In the genomic region with DNA sequence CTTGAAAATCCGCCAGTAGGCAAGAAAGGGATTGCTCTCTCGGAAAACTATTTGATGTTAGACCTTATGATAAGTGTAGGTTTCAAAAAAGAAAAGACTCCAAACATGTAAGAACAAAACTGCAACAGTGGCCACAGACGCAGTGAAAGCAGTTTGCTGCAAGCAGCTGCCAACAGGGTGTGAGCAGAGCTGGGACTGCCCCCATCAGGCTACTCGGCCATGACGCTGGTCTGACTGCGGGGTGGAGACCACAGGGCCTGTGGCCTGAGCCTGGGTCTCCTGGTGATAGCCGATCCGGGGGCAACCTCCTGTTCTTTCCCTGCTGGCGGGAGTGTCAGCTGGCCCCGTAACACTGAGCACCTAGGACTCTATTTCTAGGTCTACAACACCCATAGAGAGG, we compare ENCODE assay signal across 1 cellular context.
TF ChIP-seq lines count a peak whose summit lies in the region.

No MANE protein-coding gene starts in this region.

TF ChIP-seq in GM23338, 12 proteins besides CTCF, POLR2A, EP300 and RAD21 (continued from another document):
- TF ChIP-seq, protein P1, sequence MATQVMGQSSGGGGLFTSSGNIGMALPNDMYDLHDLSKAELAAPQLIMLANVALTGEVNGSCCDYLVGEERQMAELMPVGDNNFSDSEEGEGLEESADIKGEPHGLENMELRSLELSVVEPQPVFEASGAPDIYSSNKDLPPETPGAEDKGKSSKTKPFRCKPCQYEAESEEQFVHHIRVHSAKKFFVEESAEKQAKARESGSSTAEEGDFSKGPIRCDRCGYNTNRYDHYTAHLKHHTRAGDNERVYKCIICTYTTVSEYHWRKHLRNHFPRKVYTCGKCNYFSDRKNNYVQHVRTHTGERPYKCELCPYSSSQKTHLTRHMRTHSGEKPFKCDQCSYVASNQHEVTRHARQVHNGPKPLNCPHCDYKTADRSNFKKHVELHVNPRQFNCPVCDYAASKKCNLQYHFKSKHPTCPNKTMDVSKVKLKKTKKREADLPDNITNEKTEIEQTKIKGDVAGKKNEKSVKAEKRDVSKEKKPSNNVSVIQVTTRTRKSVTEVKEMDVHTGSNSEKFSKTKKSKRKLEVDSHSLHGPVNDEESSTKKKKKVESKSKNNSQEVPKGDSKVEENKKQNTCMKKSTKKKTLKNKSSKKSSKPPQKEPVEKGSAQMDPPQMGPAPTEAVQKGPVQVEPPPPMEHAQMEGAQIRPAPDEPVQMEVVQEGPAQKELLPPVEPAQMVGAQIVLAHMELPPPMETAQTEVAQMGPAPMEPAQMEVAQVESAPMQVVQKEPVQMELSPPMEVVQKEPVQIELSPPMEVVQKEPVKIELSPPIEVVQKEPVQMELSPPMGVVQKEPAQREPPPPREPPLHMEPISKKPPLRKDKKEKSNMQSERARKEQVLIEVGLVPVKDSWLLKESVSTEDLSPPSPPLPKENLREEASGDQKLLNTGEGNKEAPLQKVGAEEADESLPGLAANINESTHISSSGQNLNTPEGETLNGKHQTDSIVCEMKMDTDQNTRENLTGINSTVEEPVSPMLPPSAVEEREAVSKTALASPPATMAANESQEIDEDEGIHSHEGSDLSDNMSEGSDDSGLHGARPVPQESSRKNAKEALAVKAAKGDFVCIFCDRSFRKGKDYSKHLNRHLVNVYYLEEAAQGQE (IDR thresholded peaks at IDR 0.05; ENCODE audit: unreplicated experiment), result no peak
- no peak for TF ChIP-seq ZNF331 (CRISPR knock-in tag; IDR thresholded peaks at IDR 0.05; ENCODE audit: low read depth)
- TF ChIP-seq NANOG (IDR thresholded peaks at IDR 0.05; ENCODE audit: borderline replicate concordance), result no peak
- no peak for TF ChIP-seq POLR2AphosphoS5 (IDR thresholded peaks at IDR 0.05; ENCODE audit: low read depth)
- TF ChIP-seq EZH2 (IDR thresholded peaks at IDR 0.05; ENCODE audit: low read depth, unreplicated experiment), result no peak
- TF ChIP-seq CREB1 (CRISPR knock-in tag; IDR thresholded peaks at IDR 0.05; ENCODE audit: low read depth), result no peak
- no peak for TF ChIP-seq ZNF114 (CRISPR knock-in tag; IDR thresholded peaks at IDR 0.05)
- no peak for TF ChIP-seq EZH2phosphoT487 (IDR thresholded peaks at IDR 0.05; ENCODE audit: unreplicated experiment)
- TF ChIP-seq STAT1 (IDR thresholded peaks at IDR 0.05; ENCODE audit: unreplicated experiment), result no peak
- no peak for TF ChIP-seq JUNB (IDR thresholded peaks at IDR 0.05; ENCODE audit: unreplicated experiment)
